15 cellular contexts compared by ENCODE assay signal in the genomic region with DNA sequence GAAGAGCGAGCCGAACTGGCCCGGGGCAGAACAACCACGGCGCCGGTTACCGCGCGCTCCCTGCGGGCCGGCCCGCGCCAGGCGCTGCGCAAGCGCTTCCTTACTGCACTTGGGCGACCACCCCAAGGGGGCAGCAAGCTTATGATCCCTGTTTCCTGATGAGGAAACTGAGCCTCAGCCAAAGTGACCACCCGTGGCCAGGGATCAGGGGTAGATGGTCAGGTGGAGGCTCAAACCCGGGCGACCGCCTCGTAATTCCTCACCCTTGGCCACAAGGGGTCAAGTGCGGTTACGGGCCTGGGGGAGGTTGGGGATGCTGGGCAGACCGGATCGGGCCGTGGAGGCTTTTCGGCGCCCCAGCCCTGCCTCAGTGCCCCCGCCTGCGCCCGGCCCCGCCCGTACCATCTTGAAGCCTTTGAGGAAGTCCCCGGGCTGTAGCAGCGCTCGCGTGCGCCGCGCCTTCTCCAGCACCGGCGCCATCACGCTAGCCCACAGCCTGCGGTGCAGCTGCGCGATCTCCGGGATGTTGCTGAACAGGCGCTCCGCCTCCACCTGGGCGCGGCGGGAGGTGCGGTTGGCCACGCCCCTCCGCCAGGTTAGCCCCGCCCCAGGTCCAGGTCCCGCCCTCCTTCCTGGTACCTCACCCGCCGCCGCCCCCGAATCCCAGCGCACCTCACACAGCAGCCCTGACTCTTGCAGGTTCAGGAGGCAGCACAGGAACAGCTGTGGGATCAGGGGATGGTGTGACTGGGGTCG. TPM values are rescaled to one million over a fixed set of nuclear protein-coding genes. Genes with fewer than 3 reads are reported as not detected.
DNase-seq lines count a peak whose midpoint lies in the region; ATAC-seq and TF ChIP-seq lines count a peak whose summit lies in the region.
"Had no signal": no experiment of that assay in that cellular context is flagged by ENCODE, and none has a peak within 500 bp of the region (broad histone marks: within the 10 kb centered on the region; RNA-seq: fewer than 3 reads in every experiment).

No MANE protein-coding gene starts in this region.

- H3K9me3 ChIP-seq in MM.1S (replicated peaks; ENCODE audit: insufficient read depth, low read length) (no peaks in the 10 kb centered on the region), esophagus (ENCODE audit: control insufficient read depth in 2 of 2, insufficient read depth in 1 of 2, low read depth in 1 of 2, low read length in 1 of 2) (no peaks in the 10 kb centered on the region)
- H3K9me3 ChIP-seq: ascending aorta, gastrocnemius medialis had no signal

- peaks cover 20% of the 10 kb centered on the region for H3K4me1 Mint-ChIP-seq in stimulated activated effector memory CD8-positive, alpha-beta T cell treated with anti-CD3 and anti-CD28 coated beads, Interleukin-12 subunit alpha, Interleukin-12 subunit beta, amount 100 ng/mL, for 72 hours
- H3K4me1 Mint-ChIP-seq: CD14-positive monocyte had no signal

- H3K4me3 ChIP-seq in MM.1S (ENCODE audit: low read length) (no peak overlapping the region), esophagus (ENCODE audit: low read depth in 1 of 2, low read length in 2 of 2) (peak overlapping the region in 1 of 2 donors; percentile 1), skin epidermis (peak overlapping the region in 4 of 7 experiments; percentile 12 to 31 (median 24))
- H3K4me3 ChIP-seq: ascending aorta, gastrocnemius medialis had no signal

- H3K36me3 Mint-ChIP-seq in stimulated activated effector memory CD8-positive, alpha-beta T cell treated with anti-CD3 and anti-CD28 coated beads, Interleukin-12 subunit alpha, Interleukin-12 subunit beta, amount 100 ng/mL, for 72 hours: no peaks in the 10 kb centered on the region
- H3K36me3 Mint-ChIP-seq: CD14-positive monocyte had no signal

- H3K9me2 ChIP-seq in MM.1S (replicated peaks; ENCODE audit: insufficient read depth, low read length): no peaks in the 10 kb centered on the region

- H4K20me1 ChIP-seq in MM.1S (ENCODE audit: insufficient read depth, low read length): no peaks in the 10 kb centered on the region

- H3K27ac Mint-ChIP-seq in stimulated activated effector memory CD8-positive, alpha-beta T cell treated with anti-CD3 and anti-CD28 coated beads, Interleukin-12 subunit alpha, Interleukin-12 subunit beta, amount 100 ng/mL, for 72 hours: no peak overlapping the region
- H3K27ac Mint-ChIP-seq: activated CD4-positive, alpha-beta T cell treated with anti-CD3 and anti-CD28 coated beads for 36 hours; activated T-helper 1 cell treated with anti-CD3 and anti-CD28 coated beads, Interleukin-12 subunit alpha, Interleukin-12 subunit beta, Interleukin-2, Interleukin-4 antibody, amounts not matched to agents 30 ng/mL and 10 ng/mL and 1 ng/mL, durations not matched to agents 14 hours and 24 hours and 36 hours; nephron progenitor cell had no signal

- H3F3A ChIP-seq in MM.1S (ENCODE audit: insufficient read depth, low read length): no peaks in the 10 kb centered on the region

- DNase-seq in MM.1S (no peak), NCI-H69 (lab: John Stamatoyannopoulos, UW) (no peak)
- no peak for DNase-seq in stimulated activated effector memory CD8-positive, alpha-beta T cell treated with anti-CD3 and anti-CD28 coated beads, Interleukin-12 subunit alpha, Interleukin-12 subunit beta, amount 100 ng/mL, for 72 hours (ENCODE audit: low spot score in 2 of 2)
- DNase-seq: activated CD4-positive, alpha-beta T cell treated with anti-CD3 and anti-CD28 coated beads for 36 hours; gastrocnemius medialis; NCI-H1105; NCI-H510A; nephron progenitor cell; substantia nigra had no signal

- H3K79me2 ChIP-seq in MM.1S (ENCODE audit: low read length): no peaks in the 10 kb centered on the region

- WGBS in esophagus, 2 donors: 67 to 75% methylated on average over 57 to 64 of the region's 64 CpGs

- H3K27ac ChIP-seq in MM.1S (ENCODE audit: low read length): no peak overlapping the region
- peak overlapping the region; percentile 93 to 98 for H3K27ac ChIP-seq in esophagus (ENCODE audit: low read depth in 2 of 2, low read length in 1 of 2)
- peak overlapping the region in 16 of 21 experiments; percentile 10 to 83 (median 72) for H3K27ac ChIP-seq in skin epidermis
- H3K27ac ChIP-seq: ascending aorta, gastrocnemius medialis had no signal

- TF ChIP-seq CTCF in MM.1S (IDR thresholded peaks at IDR 0.05; ENCODE audit: low read length): no peak

- H3K36me3 ChIP-seq in MM.1S (replicated peaks; ENCODE audit: insufficient read depth, low read length) (no peaks in the 10 kb centered on the region), esophagus (ENCODE audit: control insufficient read depth in 2 of 2, insufficient read depth in 2 of 2, low read length in 1 of 2) (peaks cover 0 to 47% of the 10 kb centered on the region in 2 donors)
- H3K36me3 ChIP-seq: gastrocnemius medialis had no signal

- ATAC-seq in GM18861 (IDR thresholded peaks at IDR 0.05; ENCODE audit: unreplicated experiment): no peak
- ATAC-seq in stimulated activated effector memory CD8-positive, alpha-beta T cell treated with anti-CD3 and anti-CD28 coated beads, Interleukin-12 subunit alpha, Interleukin-12 subunit beta, amount 100 ng/mL, for 72 hours: no peak
- ATAC-seq: activated CD4-positive, alpha-beta T cell treated with anti-CD3 and anti-CD28 coated beads for 36 hours; gastrocnemius medialis had no signal

- H3K4me3 Mint-ChIP-seq in stimulated activated effector memory CD8-positive, alpha-beta T cell treated with anti-CD3 and anti-CD28 coated beads, Interleukin-12 subunit alpha, Interleukin-12 subunit beta, amount 100 ng/mL, for 72 hours: no peak overlapping the region
- H3K4me3 Mint-ChIP-seq: activated CD4-positive, alpha-beta T cell treated with anti-CD3 and anti-CD28 coated beads for 36 hours; activated T-helper 1 cell treated with anti-CD3 and anti-CD28 coated beads, Interleukin-12 subunit alpha, Interleukin-12 subunit beta, Interleukin-2, Interleukin-4 antibody, amounts not matched to agents 30 ng/mL and 10 ng/mL and 1 ng/mL, durations not matched to agents 14 hours and 24 hours and 36 hours; CD14-positive monocyte; nephron progenitor cell had no signal

- peaks cover 43% of the 10 kb centered on the region for H3K27me3 ChIP-seq in MM.1S (replicated peaks; ENCODE audit: insufficient read depth, low read length)
- no peaks in the 10 kb centered on the region for H3K27me3 ChIP-seq in esophagus (ENCODE audit: control insufficient read depth in 1 of 2, insufficient read depth in 2 of 2, low read length in 2 of 2)
- H3K27me3 ChIP-seq: ascending aorta, gastrocnemius medialis had no signal

- peak overlapping the region; percentile 66; the same call in 1 of the 2 replicates for H2AFZ ChIP-seq in MM.1S (ENCODE audit: low read length)

- H3K4me2 ChIP-seq in MM.1S (ENCODE audit: low read depth, low read length): peak overlapping the region; percentile 80; the same call in 1 of the 2 replicates

- H3K9me3 Mint-ChIP-seq in stimulated activated effector memory CD8-positive, alpha-beta T cell treated with anti-CD3 and anti-CD28 coated beads, Interleukin-12 subunit alpha, Interleukin-12 subunit beta, amount 100 ng/mL, for 72 hours: no peaks in the 10 kb centered on the region
- H3K9me3 Mint-ChIP-seq: activated T-helper 1 cell treated with anti-CD3 and anti-CD28 coated beads, Interleukin-12 subunit alpha, Interleukin-12 subunit beta, Interleukin-2, Interleukin-4 antibody, amounts not matched to agents 30 ng/mL and 10 ng/mL and 1 ng/mL, durations not matched to agents 14 hours and 24 hours and 36 hours; nephron progenitor cell had no signal

- no peak overlapping the region for H3K9ac ChIP-seq in MM.1S (ENCODE audit: low read length)

- H3K4me1 ChIP-seq in MM.1S (ENCODE audit: low read length) (peaks cover 7% of the 10 kb centered on the region; the same call in 1 of the 2 replicates), esophagus (ENCODE audit: control insufficient read depth in 2 of 2, insufficient read depth in 2 of 2, low read length in 1 of 2) (peaks cover 0 to 17% of the 10 kb centered on the region in 2 donors)
- H3K4me1 ChIP-seq: ascending aorta, gastrocnemius medialis had no signal

RNA-seq across cellular contexts. Expression of a gene that starts 5.3 kb away (rescaled TPM):
- polyA plus RNA-seq in esophagus: 10 to 100 TPM; 23.9 to 53.9 TPM

RNA-seq across cellular contexts. Expression of a gene that starts 20.2 kb away (rescaled TPM):
- 10 to 100 TPM; 18.5 to 28.0 TPM for polyA plus RNA-seq in esophagus
- polyA plus RNA-seq: CD14-positive monocyte had no signal

RNA-seq across cellular contexts. Expression of a gene that starts 46.7 kb away (rescaled TPM):
- 10 to 100 TPM; 21.6 to 46.5 TPM for polyA plus RNA-seq in esophagus
- polyA plus RNA-seq: CD14-positive monocyte had no signal

RNA-seq across cellular contexts. Expression of a gene that starts 51.5 kb away (rescaled TPM):
- polyA plus RNA-seq in esophagus: 10 to 100 TPM; 34.2 to 34.3 TPM
- polyA plus RNA-seq: CD14-positive monocyte had no signal
